20 cellular contexts compared by ENCODE assay signal in the genomic region with DNA sequence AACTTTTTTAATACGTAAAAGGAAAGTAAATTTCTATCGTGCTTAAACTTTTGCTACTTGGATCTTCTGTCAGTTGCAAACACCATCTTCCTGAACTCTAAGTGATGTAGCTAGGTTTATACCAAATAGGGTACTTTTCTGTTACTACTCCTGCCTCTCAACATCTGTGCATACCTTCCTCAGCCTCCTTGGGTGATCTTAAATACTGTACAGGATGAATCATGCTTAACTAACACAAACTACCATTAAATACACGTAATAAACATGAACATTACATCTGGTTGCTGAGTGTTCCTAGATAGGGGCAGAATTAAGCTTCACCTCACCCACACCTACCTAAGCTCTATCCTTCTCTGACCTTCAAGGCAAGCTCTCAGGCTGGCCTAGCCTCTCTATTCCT.
DNase-seq lines count a peak whose midpoint lies in the region; ATAC-seq and TF ChIP-seq lines count a peak whose summit lies in the region.
"Had no signal": no experiment of that assay in that cellular context is flagged by ENCODE, and none has a peak within 500 bp of the region (broad histone marks: within the 10 kb centered on the region; RNA-seq: fewer than 3 reads in every experiment).

No MANE protein-coding gene starts in this region.

- intact Hi-C loops in PC-3 (cut with micrococcal nuclease) (no loop called here), A673 (cut with micrococcal nuclease; ENCODE audit: unreplicated experiment) (no loop called here), body of pancreas (cut with DNase I) (no loop called here)

- H2AFZ ChIP-seq in PC-3 (ENCODE audit: low read length) (no peak overlapping the region), fibroblast of lung (ENCODE audit: low read length) (no peak overlapping the region)

- POLR2A ChIA-PET in PC-3 (lab: Charles Lee; ENCODE audit: unreplicated experiment): no interaction called here
- POLR2A ChIA-PET in A673 (lab: Charles Lee; ENCODE audit: low non-redundant PET): no interaction called here
- POLR2A ChIA-PET in RWPE1 (lab: Yijun Ruan, JAX; ENCODE audit: low non-redundant PET): no interaction called here

- H3K36me3 ChIP-seq in PC-3 (ENCODE audit: low read depth, low read length) (no peaks in the 10 kb centered on the region), fibroblast of lung (ENCODE audit: control insufficient read depth, insufficient read depth, low read length) (no peaks in the 10 kb centered on the region), A673 (ENCODE audit: insufficient read depth, low read length, poor library complexity, severe bottlenecking) (no peaks in the 10 kb centered on the region), body of pancreas (replicated peaks in 1 of 2; ENCODE audit: insufficient read depth in 1 of 2, low read depth in 2 of 2) (no peaks in the 10 kb centered on the region)
- H3K36me3 ChIP-seq: HAP-1, SJCRH30 had no signal

- CTCF ChIA-PET in PC-3 (lab: Charles Lee) (no interaction called here), A673 (lab: Charles Lee) (no interaction called here), RWPE1 (lab: Yijun Ruan, JAX) (no interaction called here)

- H3F3A ChIP-seq in PC-3 (ENCODE audit: low read length, unreplicated experiment): no peaks in the 10 kb centered on the region

- H3K9me3 ChIP-seq in PC-3 (ENCODE audit: low read length) (no peaks in the 10 kb centered on the region), fibroblast of lung (ENCODE audit: control insufficient read depth, insufficient read depth, low read depth, low read length) (no peaks in the 10 kb centered on the region), A673 (ENCODE audit: low read depth, low read length, poor library complexity, severe bottlenecking) (no peaks in the 10 kb centered on the region), body of pancreas (no peaks in the 10 kb centered on the region)
- H3K9me3 ChIP-seq: HAP-1, SJCRH30 had no signal

- no peak for TF ChIP-seq CTCF in PC-3 (conservative IDR thresholded peaks at IDR 0.05; ENCODE audit: low read depth, low read length)
- no peak for TF ChIP-seq CTCF in fibroblast of lung (conservative IDR thresholded peaks at IDR 0.05 in 1 of 2, IDR thresholded peaks at IDR 0.05 in 1 of 2; ENCODE audit: low read depth in 1 of 2, low read length in 2 of 2)
- no peak for TF ChIP-seq CTCF in A673 (conservative IDR thresholded peaks at IDR 0.05; ENCODE audit: low read depth, low read length)
- TF ChIP-seq CTCF in RWPE1 (conservative IDR thresholded peaks at IDR 0.05; ENCODE audit: low read depth): no peak
- TF ChIP-seq CTCF in body of pancreas (IDR thresholded peaks at IDR 0.05): no peak

- 93 to 94% methylated on average over 3 of the region's 3 CpGs for WGBS in body of pancreas, 2 donors

- DNase-seq in ELR (ENCODE audit: low read depth) (peak; percentile 17), PC-3 (peak; percentile 10), fibroblast of lung (ENCODE audit: low read depth in 2 of 2) (peak; percentile 71 to 74), non-pigmented ciliary epithelial cell (ENCODE audit: low read depth) (peak; percentile 10), A673 (ENCODE audit: low spot score) (no peak), RWPE1 (ENCODE audit: low spot score) (no peak), GDM1 (lab: John Stamatoyannopoulos, UW) (no peak), body of pancreas (no peak)
- DNase-seq: DMS 273 treated with DMSO at 0.1 percent for 48 hours; NCI-H1436; NCI-H2029; NCI-H2171; NCI-H446 treated with DMSO at 0.1 percent for 48 hours; NK-92 treated with Interleukin-12 subunit alpha and Interleukin-12 subunit beta, amount 100 ng/mL, for 24 hours; OCI-M1; SJCRH30 had no signal

- H3K4me1 ChIP-seq in PC-3 (ENCODE audit: insufficient read depth, low read length): peaks cover 7% of the 10 kb centered on the region; the same call in 1 of the 2 replicates
- H3K4me1 ChIP-seq in fibroblast of lung (ENCODE audit: control insufficient read depth, extremely low read depth, insufficient read depth, low read length): no peaks in the 10 kb centered on the region
- H3K4me1 ChIP-seq in A673 (ENCODE audit: insufficient read depth, low read length, poor library complexity, severe bottlenecking): no peaks in the 10 kb centered on the region
- peaks cover 4% of the 10 kb centered on the region for H3K4me1 ChIP-seq in body of pancreas
- H3K4me1 ChIP-seq: HAP-1 had no signal

- no peak overlapping the region for H3K27ac ChIP-seq in PC-3 (ENCODE audit: low read length)
- no peak overlapping the region for H3K27ac ChIP-seq in fibroblast of lung (ENCODE audit: insufficient read depth, low read length)
- no peak overlapping the region for H3K27ac ChIP-seq in A673 (ENCODE audit: low read depth, low read length, poor library complexity, severe bottlenecking)
- no peak overlapping the region for H3K27ac ChIP-seq in RWPE1
- no peak overlapping the region for H3K27ac ChIP-seq in body of pancreas
- H3K27ac ChIP-seq: C4-2B, KMS-11, SJCRH30 had no signal

- H3K4me2 ChIP-seq in PC-3 (ENCODE audit: low read length): no peak overlapping the region
- no peak overlapping the region for H3K4me2 ChIP-seq in fibroblast of lung (ENCODE audit: extremely low read depth, insufficient read depth, low read length)
- H3K4me2 ChIP-seq: KMS-11 had no signal

- H3K9ac ChIP-seq in PC-3 (ENCODE audit: low read length) (no peak overlapping the region), fibroblast of lung (ENCODE audit: insufficient read depth, low read length) (no peak overlapping the region)
- H3K9ac ChIP-seq: KMS-11 had no signal

- H3K9me2 ChIP-seq in PC-3 (replicated peaks; ENCODE audit: low read length): no peaks in the 10 kb centered on the region

- H3K27me3 ChIP-seq in PC-3 (ENCODE audit: low read length) (no peaks in the 10 kb centered on the region), fibroblast of lung (ENCODE audit: control insufficient read depth, insufficient read depth, low read length) (no peaks in the 10 kb centered on the region), A673 (replicated peaks; ENCODE audit: insufficient read depth, low read depth, low read length, poor library complexity) (no peaks in the 10 kb centered on the region), body of pancreas (no peaks in the 10 kb centered on the region)
- H3K27me3 ChIP-seq: SJCRH30 had no signal

- no peaks in the 10 kb centered on the region for H3K79me2 ChIP-seq in PC-3 (ENCODE audit: low read length)
- no peaks in the 10 kb centered on the region for H3K79me2 ChIP-seq in fibroblast of lung (ENCODE audit: control insufficient read depth, insufficient read depth, low read length)

- ATAC-seq in PC-3: peak; percentile 79
- ATAC-seq in body of pancreas: no peak
- ATAC-seq: HepG2 had no signal

- H4K20me1 ChIP-seq in PC-3 (ENCODE audit: low read length) (no peaks in the 10 kb centered on the region), fibroblast of lung (ENCODE audit: control insufficient read depth, extremely low read depth, insufficient read depth, low read length) (no peaks in the 10 kb centered on the region)

- no peak overlapping the region for H3K4me3 ChIP-seq in PC-3 (ENCODE audit: low read length)
- H3K4me3 ChIP-seq in fibroblast of lung (replicated peaks in 1 of 4; ENCODE audit: control extremely low read depth in 1 of 4, insufficient read depth in 1 of 4, low read depth in 3 of 4, low read length in 4 of 4): no peak overlapping the region
- no peak overlapping the region for H3K4me3 ChIP-seq in A673 (ENCODE audit: low read depth, low read length, poor library complexity, severe bottlenecking)
- H3K4me3 ChIP-seq in body of pancreas: no peak overlapping the region
- H3K4me3 ChIP-seq: HAP-1, SJCRH30 had no signal

- no TSS peak for BruUV-seq in PC-3 (replicated peaks; lab: Mats Ljungman, UMichigan)
- no TSS peak for BruUV-seq in A673 (replicated peaks; lab: Mats Ljungman, UMichigan)

- TF ChIP-seq POLR2A in body of pancreas (IDR thresholded peaks at IDR 0.05): no peak

Comparison
In these comparisons a context has a peak if more than half of its experiments do, and no peak if none do; other contexts are left out.
1. DNase-seq: peak in ELR (single experiment), PC-3 (single experiment), fibroblast of lung (2 of 2) and non-pigmented ciliary epithelial cell (single experiment); none in A673 (single experiment), RWPE1 (single experiment), GDM1 (single experiment) and body of pancreas (0 of 4).